Comparison of ENCODE assay signal across 11 cellular contexts in the genomic region with DNA sequence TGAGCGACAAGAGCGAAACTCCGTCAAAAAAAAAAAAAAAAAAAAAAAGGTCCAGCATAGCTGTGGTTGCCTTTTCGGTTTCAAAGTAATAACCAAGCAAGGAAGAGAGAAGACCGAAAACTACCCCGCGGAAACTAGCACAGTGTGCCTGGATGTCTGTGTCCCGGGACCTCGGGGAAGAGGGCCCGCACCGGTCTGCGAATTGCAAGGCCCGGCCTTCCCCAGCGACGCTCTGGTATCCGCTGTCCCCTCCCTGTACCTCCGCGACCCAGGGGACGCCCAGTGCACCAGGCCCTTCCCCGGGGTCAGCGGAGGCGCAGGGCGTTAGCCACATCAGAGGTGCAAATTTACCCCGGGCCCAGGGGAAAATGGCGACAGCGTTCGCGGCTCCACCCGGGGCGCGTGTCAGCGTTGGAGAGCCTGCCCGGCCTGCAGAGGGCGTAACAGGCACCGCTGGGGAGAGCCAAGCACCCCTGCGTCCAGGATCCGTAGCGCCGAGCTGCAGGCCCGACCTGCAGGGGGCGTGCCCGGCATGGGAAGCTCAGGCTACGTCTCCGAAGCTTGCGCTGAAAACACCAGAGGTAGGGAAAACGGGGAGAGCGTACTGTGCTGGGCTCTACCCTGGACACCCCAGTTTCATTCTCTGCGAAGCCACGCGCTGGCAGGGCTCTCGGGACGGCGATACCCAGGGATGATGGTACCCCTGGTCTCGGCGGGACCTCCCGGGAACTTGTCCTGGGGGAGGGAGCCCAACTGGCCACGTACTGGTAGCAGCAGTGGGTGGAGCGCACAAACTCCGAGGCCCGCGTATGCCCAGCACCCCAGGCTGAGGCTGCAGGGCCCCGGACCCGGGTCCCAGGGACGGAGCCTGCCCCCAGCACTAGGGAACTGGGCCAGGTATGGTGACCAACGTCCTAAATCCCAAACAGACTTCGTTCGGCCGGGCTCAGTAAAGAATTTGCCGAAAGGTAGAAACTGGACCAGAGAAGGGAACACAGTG. TPM values are rescaled to one million over a fixed set of nuclear protein-coding genes. Genes with fewer than 3 reads are reported as not detected.
DNase-seq lines count a peak whose midpoint lies in the region; ATAC-seq and TF ChIP-seq lines count a peak whose summit lies in the region.
"Had no signal": no experiment of that assay in that cellular context is flagged by ENCODE, and none has a peak within 500 bp of the region (broad histone marks: within the 10 kb centered on the region; RNA-seq: fewer than 3 reads in every experiment).

No MANE protein-coding gene starts in this region.

- no peaks in the 10 kb centered on the region for H3K79me2 ChIP-seq in hepatocyte

- peaks cover 9% of the 10 kb centered on the region for H3K9me3 ChIP-seq in adipocyte (ENCODE audit: control insufficient read depth, low read length)
- no peaks in the 10 kb centered on the region for H3K9me3 ChIP-seq in hepatocyte (ENCODE audit: low read depth)

- H3K4me3 ChIP-seq in adipocyte (ENCODE audit: low read length) (no peak overlapping the region), hepatocyte (no peak overlapping the region)

- no peaks in the 10 kb centered on the region for H4K20me1 ChIP-seq in hepatocyte (ENCODE audit: insufficient read depth, poor library complexity, severe bottlenecking)

- no peaks in the 10 kb centered on the region for H3K36me3 ChIP-seq in adipocyte (ENCODE audit: control insufficient read depth, insufficient read depth, low read length, severe bottlenecking)
- no peaks in the 10 kb centered on the region for H3K36me3 ChIP-seq in hepatocyte (replicated peaks; ENCODE audit: insufficient read depth, low read depth)

- ATAC-seq in sciatic nerve (peak; percentile 44), HG03175 (IDR thresholded peaks at IDR 0.05; ENCODE audit: unreplicated experiment) (no peak), GM21529 (IDR thresholded peaks at IDR 0.05; ENCODE audit: unreplicated experiment) (no peak)

- DNase-seq in GM20000 (ENCODE audit: low spot score) (peak; percentile 11), adipocyte (ENCODE audit: low read depth) (peak; percentile 17), hepatocyte (ENCODE audit: low spot score) (no peak), sciatic nerve (ENCODE audit: low spot score) (no peak), SIG-M5 (lab: John Stamatoyannopoulos, UW) (no peak), DMS79 treated with DMSO at 0.1 percent for 48 hours (lab: John Stamatoyannopoulos, UW) (no peak)
- DNase-seq: activated CD4-positive, alpha-beta T cell treated with anti-CD3 and anti-CD28 coated beads for 1 hour; central memory CD4-positive, alpha-beta T cell had no signal

- no peaks in the 10 kb centered on the region for H3K4me1 ChIP-seq in adipocyte (ENCODE audit: control insufficient read depth, insufficient read depth, low read length)
- H3K4me1 ChIP-seq in hepatocyte (ENCODE audit: insufficient read depth): peaks cover 7% of the 10 kb centered on the region

- no peak overlapping the region for H3K27ac ChIP-seq in hepatocyte

- H3K27me3 ChIP-seq in adipocyte (replicated peaks; ENCODE audit: control insufficient read depth, insufficient read depth, low read length) (peaks cover 93% of the 10 kb centered on the region), hepatocyte (peaks cover 100% of the 10 kb centered on the region)

- no peak overlapping the region for H3K9ac ChIP-seq in adipocyte (ENCODE audit: low read length)

- H3K9me2 ChIP-seq in hepatocyte (replicated peaks; ENCODE audit: insufficient read depth): no peaks in the 10 kb centered on the region

- H2AFZ ChIP-seq in hepatocyte: no peak overlapping the region

- TF ChIP-seq CTCF in GM20000 (IDR thresholded peaks at IDR 0.05; ENCODE audit: extremely low read depth, missing control alignments): peak; percentile 28
- peak; percentile 30 for TF ChIP-seq CTCF in hepatocyte (IDR thresholded peaks at IDR 0.05; ENCODE audit: poor library complexity)

- 38% methylated on average over 67 of the region's 69 CpGs for WGBS in hepatocyte (ENCODE audit: low lambda C conversion rate, missing lambda C conversion rate)

- H3K4me2 ChIP-seq in hepatocyte: peak overlapping the region; percentile 49

- intact Hi-C loops in sciatic nerve (cut with DNase I): no loop called here

RNA-seq across cellular contexts. Expression of a gene that starts 16.2 kb away (rescaled TPM):
- total RNA-seq in hepatocyte (not detected in 2 replicates), sciatic nerve (not detected)
- not detected in 2 replicates for polyA plus RNA-seq in hepatocyte
- total RNA-seq: mononuclear cell had no signal

Comparison
In these comparisons a context has a peak if more than half of its experiments do, and no peak if none do; other contexts are left out.
1. DNase-seq: peak in GM20000 (single experiment) and adipocyte (single experiment); none in hepatocyte (single experiment), sciatic nerve (single experiment), SIG-M5 (single experiment) and DMS79 treated with DMSO at 0.1 percent for 48 hours (single experiment).